ENCODE assay signal across 9 cellular contexts in the genomic region with DNA sequence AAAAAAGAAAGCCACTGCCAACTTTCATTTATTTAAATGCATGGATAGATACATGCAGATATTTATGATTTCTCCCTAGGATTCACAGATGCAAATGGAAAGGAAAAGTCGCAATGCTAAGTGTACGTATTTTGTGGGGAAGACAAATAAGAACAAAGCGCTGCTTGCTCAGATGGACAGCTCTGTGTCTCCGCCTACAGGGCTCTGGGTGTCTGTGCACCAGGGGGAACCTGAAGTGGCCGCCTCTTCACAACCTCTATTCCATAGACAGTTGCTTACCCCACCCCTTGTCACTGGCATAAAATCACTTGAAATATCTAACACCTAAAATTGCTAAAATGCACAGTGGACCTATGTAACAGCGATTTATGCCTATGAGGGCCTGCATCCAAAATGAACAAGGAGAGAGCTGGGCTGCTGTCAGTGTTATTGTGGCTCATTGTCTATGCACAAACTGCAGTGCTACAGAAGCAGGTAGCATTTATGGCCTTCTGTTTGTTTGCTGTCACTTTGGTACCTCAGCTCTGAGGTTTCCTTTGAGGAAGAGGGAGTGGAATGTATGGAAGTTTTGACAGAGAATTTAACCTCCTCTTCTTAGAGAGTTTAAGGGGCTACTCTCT. TPM values are rescaled to one million over a fixed set of nuclear protein-coding genes. Genes with fewer than 3 reads are reported as not detected.
DNase-seq lines count a peak whose midpoint lies in the region; ATAC-seq and TF ChIP-seq lines count a peak whose summit lies in the region.
"Had no signal": no experiment of that assay in that cellular context is flagged by ENCODE, and none has a peak within 500 bp of the region (broad histone marks: within the 10 kb centered on the region; RNA-seq: fewer than 3 reads in every experiment).

No MANE protein-coding gene starts in this region.

- no peaks in the 10 kb centered on the region for H3K36me3 Mint-ChIP-seq in osteocyte (ENCODE audit: unreplicated experiment)

- TF ChIP-seq CTCF in osteocyte (IDR thresholded peaks at IDR 0.05): peak; percentile 60

- H3K27me3 Mint-ChIP-seq in osteocyte (ENCODE audit: unreplicated experiment): peaks cover 4% of the 10 kb centered on the region

- H3K9me3 Mint-ChIP-seq in osteocyte (ENCODE audit: unreplicated experiment): no peaks in the 10 kb centered on the region

- H3K4me1 Mint-ChIP-seq in osteocyte (ENCODE audit: unreplicated experiment): no peaks in the 10 kb centered on the region

- peak; percentile 83 for ATAC-seq in GM21526 (IDR thresholded peaks at IDR 0.05; ENCODE audit: low FRiP score, unreplicated experiment)
- ATAC-seq in esophagus mucosa: peak; percentile 60
- no peak for ATAC-seq in GM19324 (IDR thresholded peaks at IDR 0.05; ENCODE audit: low FRiP score, unreplicated experiment)

- no peak overlapping the region for H3K27ac Mint-ChIP-seq in osteocyte (ENCODE audit: unreplicated experiment)

- H3K4me3 Mint-ChIP-seq in osteocyte (ENCODE audit: unreplicated experiment): no peak overlapping the region

- DNase-seq in COLO668 (lab: John Stamatoyannopoulos, UW; ENCODE audit: unreplicated experiment) (peak; percentile 4), NCI-H2227 treated with DMSO at 0.1 percent for 48 hours (lab: John Stamatoyannopoulos, UW) (peak; percentile 32), osteocyte (ENCODE audit: extremely low spot score, unreplicated experiment) (no peak), DMS79 (lab: John Stamatoyannopoulos, UW) (no peak)
- DNase-seq in activated CD8-positive, alpha-beta memory T cell treated with anti-CD3 and anti-CD28 coated beads, Interleukin-2, amount 50 U/mL, for 24 hours (ENCODE audit: extremely low read depth): peak; percentile 0

RNA-seq across cellular contexts. Expression of a gene that starts 58.6 kb away (rescaled TPM):
- not detected for total RNA-seq in esophagus mucosa
- not detected in 2 replicates for total RNA-seq in osteocyte
- total RNA-seq: T-helper 2 cell treated with Interferon-gamma antibody and Interleukin-4, amounts not matched to agents 100 ng/mL and 5 ng/mL, for 36 hours had no signal

Comparison
In these comparisons a context has a peak if more than half of its experiments do, and no peak if none do; other contexts are left out.
1. DNase-seq: peak in COLO668 (single experiment), NCI-H2227 treated with DMSO at 0.1 percent for 48 hours (single experiment) and activated CD8-positive, alpha-beta memory T cell treated with anti-CD3 and anti-CD28 coated beads, Interleukin-2, amount 50 U/mL, for 24 hours (single experiment); none in osteocyte (single experiment) and DMS79 (single experiment).